Comparison of ENCODE assay signal across 8 cellular contexts in genomic region chr9:135961277-135961705, GRCh38. TPM values are rescaled to one million over a fixed set of nuclear protein-coding genes. Genes with fewer than 3 reads are reported as not detected.
DNase-seq lines count a peak whose midpoint lies in the region; ATAC-seq and TF ChIP-seq lines count a peak whose summit lies in the region.

TSS of gene UBAC1 (minus strand) at chr9:135961373. CDS start at chr9:135961162, 211 bp downstream.

- H3K27me3 Mint-ChIP-seq in activated naive CD8-positive, alpha-beta T cell treated with anti-CD3 and anti-CD28 coated beads, Interleukin-2, amount 50 U/mL, for 24 hours = peaks cover 3% of the 10 kb centered on the region

- ATAC-seq in HG02798 (IDR thresholded peaks at IDR 0.05; ENCODE audit: poor library complexity, unreplicated experiment) = peak; percentile 96
- peak; percentile 95 for ATAC-seq in activated naive CD8-positive, alpha-beta T cell treated with anti-CD3 and anti-CD28 coated beads, Interleukin-2, amount 50 U/mL, for 24 hours

- no peaks in the 10 kb centered on the region for H3K9me3 ChIP-seq in cardiac muscle cell (ENCODE audit: low read depth)
- no peaks in the 10 kb centered on the region for H3K9me3 ChIP-seq in parathyroid adenoma (ENCODE audit: control insufficient read depth, low read length)
- no peaks in the 10 kb centered on the region for H3K9me3 ChIP-seq in tibial artery

- peaks cover 9% of the 10 kb centered on the region for H3K4me1 ChIP-seq in cardiac muscle cell (ENCODE audit: low read depth)
- peaks cover 3% of the 10 kb centered on the region for H3K4me1 ChIP-seq in parathyroid adenoma
- peaks cover 6 to 25% (median 13%) of the 10 kb centered on the region in 4 donors for H3K4me1 ChIP-seq in tibial artery

- peak within 1 kb of the TSS; percentile 70 for H2AFZ ChIP-seq in parathyroid adenoma

- intact Hi-C loops in tibial artery (cut with DNase I; ENCODE audit: low total_unique reads) = loop anchor here (2.0 to 10.0 kb wide), 2 partner anchors 54 to 284 kb away; partner anchors contain the start of genes CAMSAP1 and QSOX2

- H3K27me3 ChIP-seq in cardiac muscle cell = peaks cover 8% of the 10 kb centered on the region
- H3K27me3 ChIP-seq in parathyroid adenoma (ENCODE audit: control insufficient read depth, insufficient read depth, low read length) = no peaks in the 10 kb centered on the region
- H3K27me3 ChIP-seq in tibial artery = peaks cover 0 to 3% of the 10 kb centered on the region in 2 donors

- peaks cover 34% of the 10 kb centered on the region for H3K4me1 Mint-ChIP-seq in activated naive CD8-positive, alpha-beta T cell treated with anti-CD3 and anti-CD28 coated beads, Interleukin-2, amount 50 U/mL, for 24 hours

- H3K36me3 Mint-ChIP-seq in activated naive CD8-positive, alpha-beta T cell treated with anti-CD3 and anti-CD28 coated beads, Interleukin-2, amount 50 U/mL, for 24 hours (ENCODE audit: low read depth) = peaks cover 2% of the 10 kb centered on the region

- DNase-seq in GM12864 (ENCODE audit: low read depth) = peak; percentile 82
- DNase-seq in NCI-H1417 treated with DMSO at 0.1 percent for 48 hours (lab: John Stamatoyannopoulos, UW) = peak; percentile 82
- peak; percentile 95 for DNase-seq in SW480 (ENCODE audit: low spot score)
- DNase-seq in activated naive CD8-positive, alpha-beta T cell treated with anti-CD3 and anti-CD28 coated beads, Interleukin-2, amount 50 U/mL, for 24 hours = peak; percentile 96
- peak; percentile 97 to 98 for DNase-seq in cardiac muscle cell (ENCODE audit: low read depth in 1 of 2, low spot score in 1 of 2)
- peak; percentile 93 to 97 for DNase-seq in tibial artery

- peak within 1 kb of the TSS; percentile 11 for H3K27ac ChIP-seq in cardiac muscle cell
- peak within 1 kb of the TSS; percentile 57 for H3K27ac ChIP-seq in parathyroid adenoma
- H3K27ac ChIP-seq in tibial artery = peak within 1 kb of the TSS; percentile 75 to 95

- peak within 1 kb of the TSS; percentile 68 for H3K4me2 ChIP-seq in parathyroid adenoma (ENCODE audit: low read length)

- H3K9ac ChIP-seq in parathyroid adenoma = peak within 1 kb of the TSS; percentile 23

- TF ChIP-seq CTCF in GM12864 (IDR thresholded peaks at IDR 0.05; ENCODE audit: low read depth, low read length, missing control alignments) = peak; percentile 22
- no peak for TF ChIP-seq CTCF in cardiac muscle cell (IDR thresholded peaks at IDR 0.05; ENCODE audit: low read depth, low read length)
- TF ChIP-seq CTCF in parathyroid adenoma (IDR thresholded peaks at IDR 0.05) = no peak
- peak; percentile 45 to 63 for TF ChIP-seq CTCF in tibial artery (IDR thresholded peaks at IDR 0.05)

- H3K9me3 Mint-ChIP-seq in activated naive CD8-positive, alpha-beta T cell treated with anti-CD3 and anti-CD28 coated beads, Interleukin-2, amount 50 U/mL, for 24 hours = no peaks in the 10 kb centered on the region

- H3K79me2 ChIP-seq in parathyroid adenoma = peaks cover 5% of the 10 kb centered on the region

- H3K4me3 ChIP-seq in GM12864 (ENCODE audit: low read depth, low read length) (peak within 1 kb of the TSS; percentile 92), cardiac muscle cell (peak within 1 kb of the TSS; percentile 65), parathyroid adenoma (ENCODE audit: low read depth, low read length) (peak within 1 kb of the TSS; percentile 87), tibial artery (peak within 1 kb of the TSS; percentile 96 to 97)

- peak within 1 kb of the TSS; percentile 82 for H3K4me3 Mint-ChIP-seq in activated naive CD8-positive, alpha-beta T cell treated with anti-CD3 and anti-CD28 coated beads, Interleukin-2, amount 50 U/mL, for 24 hours

- H3K36me3 ChIP-seq in cardiac muscle cell = no peaks in the 10 kb centered on the region
- H3K36me3 ChIP-seq in parathyroid adenoma (ENCODE audit: control insufficient read depth, insufficient read depth, low read length) = no peaks in the 10 kb centered on the region
- H3K36me3 ChIP-seq in tibial artery = no peaks in the 10 kb centered on the region

- H3K27ac Mint-ChIP-seq in activated naive CD8-positive, alpha-beta T cell treated with anti-CD3 and anti-CD28 coated beads, Interleukin-2, amount 50 U/mL, for 24 hours = peak within 1 kb of the TSS; percentile 79

RNA-seq across cellular contexts. Expression of gene UBAC1, which starts in this region (rescaled TPM):
- total RNA-seq in cardiac muscle cell = 60.2 and 66.4 TPM in 2 replicates
- polyA plus RNA-seq in cardiac muscle cell = 48.9 and 60.1 TPM in 2 replicates

Comparison
In these comparisons a context has a peak if more than half of its experiments do, and no peak if none do; other contexts are left out.
1. Peak in every context shown above with its lines: DNase-seq, ATAC-seq, H3K4me3 ChIP-seq and H3K27ac ChIP-seq.
2. CTCF ChIP-seq: peak in GM12864 (single experiment) and tibial artery (2 of 2); none in cardiac muscle cell (single experiment) and parathyroid adenoma (single experiment).
3. H3K27ac ChIP-seq: peak in every context shown above with its lines; median percentile 85 in tibial artery; 57 in parathyroid adenoma; 11 in cardiac muscle cell.